Comparison of ENCODE assay signal across 8 cellular contexts in genomic region chr1:165697491-165697880, GRCh38. TPM values are rescaled to one million over a fixed set of nuclear protein-coding genes. Genes with fewer than 3 reads are reported as not detected.
DNase-seq lines count a peak whose midpoint lies in the region; ATAC-seq, FAIRE-seq and TF ChIP-seq lines count a peak whose summit lies in the region.

No MANE protein-coding gene starts in this region.

- H3K9ac ChIP-seq in NT2/D1 (ENCODE audit: insufficient read length, low read depth): peak overlapping the region; percentile 99
- peak overlapping the region; percentile 85 for H3K9ac ChIP-seq in endothelial cell of umbilical vein (replicated peaks; ENCODE audit: extremely low read depth, insufficient read depth, low read length)

- TF ChIP-seq CTCF in endothelial cell of umbilical vein (IDR thresholded peaks at IDR 0.05; ENCODE audit: extremely low read depth in 1 of 2, insufficient read depth in 1 of 2, low read depth in 1 of 2, low read length in 2 of 2) (no peak), pancreas (IDR thresholded peaks at IDR 0.05) (no peak)

- POLR2A ChIA-PET in endothelial cell of umbilical vein (lab: Charles Lee): interaction anchor here (0.6 kb wide), 1 partner anchor 23 kb away, joined by 3 read pairs; no protein-coding TSS in a partner anchor

- dilution Hi-C loops in endothelial cell of umbilical vein (cut with MboI; ENCODE audit: extremely low pct_ligation_motif_present, low sequenced_read_pairs): no loop called here

- TF ChIP-seq POLR2A in endothelial cell of umbilical vein (IDR thresholded peaks at IDR 0.05; ENCODE audit: low read depth, low read length): no peak

- H4K20me1 ChIP-seq in endothelial cell of umbilical vein (replicated peaks; ENCODE audit: control insufficient read depth, extremely low read depth, insufficient read depth, low read length): no peaks in the 10 kb centered on the region

- H3K36me3 ChIP-seq in NT2/D1 (ENCODE audit: insufficient read depth, insufficient read length, low read length): peaks cover 13% of the 10 kb centered on the region
- no peaks in the 10 kb centered on the region for H3K36me3 ChIP-seq in endothelial cell of umbilical vein (ENCODE audit: control insufficient read depth in 2 of 2, extremely low read depth in 1 of 2, insufficient read depth in 2 of 2, low read length in 2 of 2)
- H3K36me3 ChIP-seq in pancreas: no peaks in the 10 kb centered on the region

- CTCF ChIA-PET in endothelial cell of umbilical vein (lab: Charles Lee): interaction anchor here (0.8 to 2.2 kb wide), 18 partner anchors 9 to 1523 kb away, joined by 3 to 10 read pairs (median 4); partner anchors contain the start of genes MGST3 and POU2F1

- H3K4me3 ChIP-seq in NT2/D1 (ENCODE audit: insufficient read length, low read depth) (peak overlapping the region; percentile 99), endothelial cell of umbilical vein (replicated peaks in 1 of 3; ENCODE audit: insufficient read depth in 1 of 3, low read depth in 1 of 3, low read length in 3 of 3) (peak overlapping the region; percentile 36 to 66 (median 55)), pancreas (peak overlapping the region; percentile 41 to 92 (median 78))

- BruUV-seq in endothelial cell of umbilical vein (replicated peaks; lab: Mats Ljungman, UMichigan): TSS peak; percentile 33

- peaks cover 5% of the 10 kb centered on the region; the same call in 1 of the 2 replicates for H3K9me3 ChIP-seq in NT2/D1 (ENCODE audit: insufficient read depth, low read length)
- no peaks in the 10 kb centered on the region for H3K9me3 ChIP-seq in endothelial cell of umbilical vein (replicated peaks; ENCODE audit: control insufficient read depth, insufficient read depth, low read length)
- H3K9me3 ChIP-seq in pancreas: no peaks in the 10 kb centered on the region

- intact Hi-C loops in endothelial cell of umbilical vein (cut with micrococcal nuclease): loop anchor here (5.0 kb wide), 1 partner anchor 215 kb away; no protein-coding TSS in a partner anchor
- intact Hi-C loops in pancreas (cut with DNase I): no loop called here

- FAIRE-seq in endothelial cell of umbilical vein (lab: Jason Lieb, UNC) (no peak), pancreas (lab: Jason Lieb, UNC) (no peak)

- H3K27ac ChIP-seq in endothelial cell of umbilical vein (ENCODE audit: insufficient read depth, low read depth, low read length) (peak overlapping the region; percentile 72), pancreas (peak overlapping the region in 2 of 4 donors; percentile 88 to 91)

- H3K27me3 ChIP-seq in NT2/D1 (ENCODE audit: insufficient read depth, insufficient read length): no peaks in the 10 kb centered on the region
- H3K27me3 ChIP-seq in endothelial cell of umbilical vein (ENCODE audit: control insufficient read depth in 2 of 2, insufficient read depth in 2 of 2, low read length in 2 of 2): peaks cover 2 to 3% of the 10 kb centered on the region in 2 experiments
- H3K27me3 ChIP-seq in pancreas: no peaks in the 10 kb centered on the region

- H3K4me1 ChIP-seq in NT2/D1 (ENCODE audit: insufficient read depth, insufficient read length) (no peaks in the 10 kb centered on the region), endothelial cell of umbilical vein (ENCODE audit: control insufficient read depth, extremely low read depth, insufficient read depth, low read length) (peaks cover 21% of the 10 kb centered on the region), pancreas (peaks cover 11 to 19% (median 17%) of the 10 kb centered on the region in 3 donors)

- WGBS in pancreas, 2 donors: 43 to 50% methylated on average over 8 of the region's 8 CpGs

- ATAC-seq in pancreas (no peak), HG03095 (IDR thresholded peaks at IDR 0.05; ENCODE audit: unreplicated experiment) (no peak), GM18873 (IDR thresholded peaks at IDR 0.05; ENCODE audit: low FRiP score, unreplicated experiment) (no peak)

- no peaks in the 10 kb centered on the region for H3K9me1 ChIP-seq in endothelial cell of umbilical vein (replicated peaks; ENCODE audit: control insufficient read depth, extremely low read depth, insufficient read depth, low read length)

- DNase-seq in EH (ENCODE audit: low read depth) (peak; percentile 21), NT2/D1 (ENCODE audit: low read depth, low spot score) (no peak), endothelial cell of umbilical vein (ENCODE audit: low read depth, low spot score) (peak; percentile 17), pancreas (no peak), NCI-H774 (lab: John Stamatoyannopoulos, UW) (no peak)
- no peak for DNase-seq in activated CD8-positive, alpha-beta memory T cell treated with anti-CD3 and anti-CD28 coated beads, Interleukin-2, amount 50 U/mL, for 48 hours

- peaks cover 30% of the 10 kb centered on the region for H3K79me2 ChIP-seq in endothelial cell of umbilical vein (ENCODE audit: control insufficient read depth, insufficient read depth, low read length)

- peak overlapping the region; percentile 53 for H3K4me2 ChIP-seq in endothelial cell of umbilical vein (ENCODE audit: insufficient read depth, low read length)

- no peak overlapping the region for H2AFZ ChIP-seq in endothelial cell of umbilical vein (ENCODE audit: low read depth, low read length)

TF ChIP-seq in endothelial cell of umbilical vein, 7 proteins besides CTCF, POLR2A, EP300 and RAD21:
- TF ChIP-seq POLR2AphosphoS5 (IDR thresholded peaks at IDR 0.05; ENCODE audit: insufficient read depth, low read depth, low read length) (no peak), JUN (IDR thresholded peaks at IDR 0.05; ENCODE audit: borderline replicate concordance, insufficient read depth, insufficient read length, low read depth) (no peak), FOS (IDR thresholded peaks at IDR 0.05; ENCODE audit: borderline replicate concordance, insufficient read depth, low read length) (no peak), GATA2 (IDR thresholded peaks at IDR 0.05; ENCODE audit: insufficient read depth, insufficient read length, low read depth, low read length) (no peak), MAX (IDR thresholded peaks at IDR 0.05; ENCODE audit: insufficient read depth, insufficient read length) (no peak), MYC (IDR thresholded peaks at IDR 0.05; ENCODE audit: low read depth, low read length) (no peak), EZH2 (IDR thresholded peaks at IDR 0.05; ENCODE audit: borderline replicate concordance, low read depth, low read length, severe bottlenecking) (no peak)

RNA-seq across cellular contexts. Expression of gene ALDH9A1, which starts 0.9 kb away (rescaled TPM):
- total RNA-seq in endothelial cell of umbilical vein (41.4 and 47.4 TPM in 2 replicates), pancreas (10 to 100 TPM; 21.4 to 28.5 (median 23.1) TPM)
- polyA plus RNA-seq in endothelial cell of umbilical vein (15.2 and 25.5 TPM in 2 replicates), pancreas (10 to 100 TPM; 13.1 to 37.6 TPM)
- 20.5 and 21.0 TPM in 2 replicates for polyA plus RNA-seq in endothelial cell of umbilical vein (2011; cell fraction: cytosol; rRNA removed)
- polyA plus RNA-seq in endothelial cell of umbilical vein (2011; cell fraction: nucleus; rRNA removed): 17.6 and 34.4 TPM in 2 replicates
- polyA plus RNA-seq in endothelial cell of umbilical vein (2012): 30.4 and 50.8 TPM in 2 replicates
- 17.4 and 25.9 TPM in 2 replicates for polyA minus RNA-seq in endothelial cell of umbilical vein
- polyA minus RNA-seq in endothelial cell of umbilical vein (2011; cell fraction: cytosol; rRNA and poly(A)+ RNA removed): 57.5 TPM
- polyA minus RNA-seq in endothelial cell of umbilical vein (2011; cell fraction: nucleus; rRNA and poly(A)+ RNA removed): 7.9 and 15.1 TPM in 2 replicates

Comparison
In these comparisons a context has a peak if more than half of its experiments do, and no peak if none do; other contexts are left out.
1. DNase-seq: peak in EH (single experiment) and endothelial cell of umbilical vein (single experiment); none in NT2/D1 (single experiment), pancreas (0 of 6), NCI-H774 (single experiment) and activated CD8-positive, alpha-beta memory T cell treated with anti-CD3 and anti-CD28 coated beads, Interleukin-2, amount 50 U/mL, for 48 hours (single experiment).
2. Peak in every context shown above with its lines, with median percentiles within 50 percentile points of each other: H3K4me3 ChIP-seq.